In the genomic region with DNA sequence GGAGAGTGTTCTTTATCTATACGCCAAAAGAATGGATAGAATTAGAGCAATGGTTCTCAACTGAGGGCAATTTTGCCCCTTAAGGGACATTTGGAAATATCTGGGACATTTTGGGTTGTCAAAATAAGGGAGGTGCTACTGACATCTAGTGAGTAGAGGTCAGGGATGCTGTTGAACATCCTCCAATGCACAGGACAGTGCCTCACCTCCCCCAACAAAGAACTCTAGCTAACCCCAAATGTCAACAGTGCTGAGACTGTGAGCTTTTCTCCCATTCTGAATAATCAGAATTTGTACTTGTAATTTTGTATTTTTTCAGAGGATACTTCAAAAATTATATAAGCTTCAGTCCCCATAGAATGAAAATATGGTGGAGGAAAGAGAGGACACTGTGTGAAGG, we compare ENCODE assay signal across 24 cellular contexts.
"Had no signal": no experiment of that assay in that cellular context is flagged by ENCODE, and none has a peak within 500 bp of the region (broad histone marks: within the 10 kb centered on the region; RNA-seq: fewer than 3 reads in every experiment).

No MANE protein-coding gene starts in this region.

- H3K4me1 ChIP-seq: colonic mucosa, gastrocnemius medialis, heart right ventricle, left ventricle myocardium inferior, lower lobe of right lung had no signal

- ATAC-seq: effector memory CD8-positive, alpha-beta T cell; esophagus mucosa; gastrocnemius medialis; heart right ventricle; left cardiac atrium; lower lobe of right lung; mucosa of descending colon had no signal

- H3K4me3 ChIP-seq: colonic mucosa, esophagus squamous epithelium, gastrocnemius medialis, heart right ventricle, left ventricle myocardium inferior, lower lobe of right lung, mucosa of descending colon had no signal

- H3K27ac ChIP-seq: colonic mucosa, epithelial cell of prostate, esophagus squamous epithelium, gastrocnemius medialis, heart right ventricle, left ventricle myocardium inferior, lower lobe of right lung had no signal

- FAIRE-seq: endometrium, islet of Langerhans, keratinocyte had no signal

- H3K27me3 ChIP-seq: colonic mucosa, esophagus squamous epithelium, gastrocnemius medialis, heart right ventricle had no signal

- H3K36me3 ChIP-seq: colonic mucosa, esophagus squamous epithelium, gastrocnemius medialis, heart right ventricle, left ventricle myocardium inferior, lower lobe of right lung had no signal

- H3K9me3 ChIP-seq: colonic mucosa, esophagus squamous epithelium, gastrocnemius medialis, left ventricle myocardium inferior, lower lobe of right lung, mucosa of descending colon had no signal

- DNase-seq: colonic mucosa; cortex of kidney; effector CD8-positive, alpha-beta T cell; effector memory CD8-positive, alpha-beta T cell; endodermal cell; erythroblast; esophagus squamous epithelium; foreskin fibroblast; foreskin melanocyte; gastrocnemius medialis; glutamatergic neuron; head of caudate nucleus; heart right ventricle; hippocampal formation; left cardiac atrium; left ventricle myocardium inferior; lower lobe of right lung; mesenchymal stem cell; mucosa of descending colon had no signal
